25 cellular contexts compared by ENCODE assay signal in genomic region chr17:78572277-78573205, GRCh38. TPM values are rescaled to one million over a fixed set of nuclear protein-coding genes. Genes with fewer than 3 reads are reported as not detected.
DNase-seq lines count a peak whose midpoint lies in the region; ATAC-seq and TF ChIP-seq lines count a peak whose summit lies in the region.
"Had no signal": no experiment of that assay in that cellular context is flagged by ENCODE, and none has a peak within 500 bp of the region (broad histone marks: within the 10 kb centered on the region; RNA-seq: fewer than 3 reads in every experiment).

No MANE protein-coding gene starts in this region.

- H3K36me3 Mint-ChIP-seq in activated B cell treated with CpG ODN at 0.5 μM for 24 hours (ENCODE audit: low read depth) (no peaks in the 10 kb centered on the region), naive B cell (no peaks in the 10 kb centered on the region)

- no peaks in the 10 kb centered on the region for H4K20me1 ChIP-seq in Karpas-422 (ENCODE audit: insufficient read depth, low read depth, low read length)

- H3K4me3 Mint-ChIP-seq in activated B cell treated with CpG ODN at 0.5 μM for 24 hours: no peak overlapping the region
- no peak overlapping the region for H3K4me3 Mint-ChIP-seq in naive B cell
- H3K4me3 Mint-ChIP-seq: activated CD8-positive, alpha-beta T cell treated with anti-CD3 and anti-CD28 coated beads for 36 hours; HFFc6; stimulated activated naive CD8-positive, alpha-beta T cell treated with anti-CD3 and anti-CD28 coated beads, Interleukin-15, amount 100 ng/mL, for 72 hours; T-helper 1 cell treated with Interleukin-12 subunit alpha and Interleukin-12 subunit beta and Interleukin-4 antibody, amounts not matched to agents 30 μg/mL and 1 μg/mL, for 36 hours had no signal

- DNase-seq in DMS 273 (lab: John Stamatoyannopoulos, UW; ENCODE audit: unreplicated experiment) (peak; percentile 48), DMS 273 treated with DMSO at 0.1 percent for 48 hours (lab: John Stamatoyannopoulos, UW) (no peak), Karpas-422 (no peak), activated B cell treated with CpG ODN at 0.5 μM for 24 hours (no peak), naive B cell (peak; percentile 8), COLO829 (ENCODE audit: low spot score) (no peak), SKM-1 (lab: John Stamatoyannopoulos, UW; ENCODE audit: unreplicated experiment) (no peak), NOMO-1 treated with dmso at 0.1 percent for 144 hours (lab: John Stamatoyannopoulos, UW; ENCODE audit: unreplicated experiment) (no peak)
- DNase-seq: activated CD8-positive, alpha-beta T cell treated with anti-CD3 and anti-CD28 coated beads for 36 hours; adrenal gland; AML-193; COR-L47; dermis blood vessel endothelial cell; heart right ventricle; HFFc6; NCI-H1436; NCI-H2227 treated with DMSO at 0.1 percent for 48 hours; nucleus accumbens; stimulated activated CD4-positive, alpha-beta T cell treated with anti-CD3 and anti-CD28 coated beads, Interleukin-4, amount 100 ng/mL, for 24 hours; stimulated activated naive CD8-positive, alpha-beta T cell treated with anti-CD3 and anti-CD28 coated beads, Interleukin-15, amount 100 ng/mL, for 72 hours had no signal

- intact Hi-C loops in activated B cell treated with CpG ODN at 0.5 μM for 24 hours (cut with micrococcal nuclease): no loop called here

- no peaks in the 10 kb centered on the region for H3K27me3 ChIP-seq in Karpas-422 (ENCODE audit: low read length)
- H3K27me3 ChIP-seq: adrenal gland had no signal

- H3K9me3 ChIP-seq in Karpas-422 (ENCODE audit: low read length): no peaks in the 10 kb centered on the region
- H3K9me3 ChIP-seq: adrenal gland, heart right ventricle, tibial nerve had no signal

- ATAC-seq in activated B cell treated with CpG ODN at 0.5 μM for 24 hours (ENCODE audit: low read depth): peak; percentile 57
- ATAC-seq in naive B cell (ENCODE audit: low read depth in 2 of 2): peak; percentile 73 to 82
- ATAC-seq: activated CD8-positive, alpha-beta T cell treated with anti-CD3 and anti-CD28 coated beads for 36 hours; heart right ventricle; stimulated activated naive CD8-positive, alpha-beta T cell treated with anti-CD3 and anti-CD28 coated beads, Interleukin-15, amount 100 ng/mL, for 72 hours had no signal

- no peak overlapping the region for H3K4me3 ChIP-seq in Karpas-422 (ENCODE audit: low read length)
- H3K4me3 ChIP-seq: adrenal gland, heart right ventricle, tibial nerve had no signal

- no peak overlapping the region for H2AFZ ChIP-seq in Karpas-422 (ENCODE audit: low read length)

- no peak for TF ChIP-seq CTCF in activated B cell treated with CpG ODN at 0.5 μM for 24 hours (IDR thresholded peaks at IDR 0.05)

- H3K9ac ChIP-seq in Karpas-422 (ENCODE audit: low read length): no peak overlapping the region

- H3K27ac Mint-ChIP-seq in activated B cell treated with CpG ODN at 0.5 μM for 24 hours (no peak overlapping the region), naive B cell (no peak overlapping the region)
- H3K27ac Mint-ChIP-seq: activated CD8-positive, alpha-beta T cell treated with anti-CD3 and anti-CD28 coated beads for 36 hours; HFFc6; stimulated activated naive CD8-positive, alpha-beta T cell treated with anti-CD3 and anti-CD28 coated beads, Interleukin-15, amount 100 ng/mL, for 72 hours; T-helper 1 cell treated with Interleukin-12 subunit alpha and Interleukin-12 subunit beta and Interleukin-4 antibody, amounts not matched to agents 30 μg/mL and 1 μg/mL, for 36 hours had no signal

- no peaks in the 10 kb centered on the region for H3K9me2 ChIP-seq in Karpas-422 (replicated peaks; ENCODE audit: insufficient read depth, low read length)

- H3K4me1 ChIP-seq in Karpas-422 (ENCODE audit: low read length): peaks cover 16% of the 10 kb centered on the region
- H3K4me1 ChIP-seq: adrenal gland, tibial nerve had no signal

- no peak overlapping the region for H3K27ac ChIP-seq in Karpas-422 (ENCODE audit: low read length)
- H3K27ac ChIP-seq: 22Rv1, adrenal gland, heart right ventricle, HL-60, tibial nerve, VCaP had no signal

- H3K36me3 ChIP-seq in Karpas-422 (ENCODE audit: insufficient read depth, low read length): no peaks in the 10 kb centered on the region
- H3K36me3 ChIP-seq: adrenal gland, heart right ventricle, tibial nerve had no signal

- H3K4me1 Mint-ChIP-seq in activated B cell treated with CpG ODN at 0.5 μM for 24 hours (peaks cover 16% of the 10 kb centered on the region), naive B cell (peaks cover 0 to 4% (median 0%) of the 10 kb centered on the region in 3 donors)
- H3K4me1 Mint-ChIP-seq: stimulated activated naive CD8-positive, alpha-beta T cell treated with anti-CD3 and anti-CD28 coated beads, Interleukin-15, amount 100 ng/mL, for 72 hours had no signal

- CTCF ChIA-PET in activated B cell treated with CpG ODN at 0.5 μM for 24 hours (lab: Charles Lee): no interaction called here

- H3K79me2 ChIP-seq in Karpas-422 (ENCODE audit: low read length): no peaks in the 10 kb centered on the region

- POLR2A ChIA-PET in activated B cell treated with CpG ODN at 0.5 μM for 24 hours (lab: Charles Lee): no interaction called here

- no peaks in the 10 kb centered on the region for H3K9me3 Mint-ChIP-seq in activated B cell treated with CpG ODN at 0.5 μM for 24 hours
- H3K9me3 Mint-ChIP-seq in naive B cell: no peaks in the 10 kb centered on the region
- H3K9me3 Mint-ChIP-seq: activated CD8-positive, alpha-beta T cell treated with anti-CD3 and anti-CD28 coated beads for 36 hours; HFFc6; stimulated activated naive CD8-positive, alpha-beta T cell treated with anti-CD3 and anti-CD28 coated beads, Interleukin-15, amount 100 ng/mL, for 72 hours; T-helper 1 cell treated with Interleukin-12 subunit alpha and Interleukin-12 subunit beta and Interleukin-4 antibody, amounts not matched to agents 30 μg/mL and 1 μg/mL, for 36 hours had no signal

- peak overlapping the region; percentile 3 for H3K4me2 ChIP-seq in Karpas-422 (ENCODE audit: low read depth, low read length, poor library complexity, severe bottlenecking)

- H3K27me3 Mint-ChIP-seq in activated B cell treated with CpG ODN at 0.5 μM for 24 hours (no peaks in the 10 kb centered on the region), naive B cell (peaks cover 7 to 13% (median 12%) of the 10 kb centered on the region in 3 donors)
- H3K27me3 Mint-ChIP-seq: activated CD8-positive, alpha-beta T cell treated with anti-CD3 and anti-CD28 coated beads for 36 hours had no signal

RNA-seq across cellular contexts. Expression of gene DNAH17, which starts 4.7 kb away (rescaled TPM):
- not detected in 2 replicates for total RNA-seq in Karpas-422 (2014; rRNA removed; shearing (Covaris generic); ENCODE audit: low replicate concordance)
- total RNA-seq in activated B cell treated with CpG ODN at 0.5 μM for 24 hours: 0.13 and 0.29 TPM in 2 replicates
- under 1 TPM in 3 of 6 donors, not detected in 3; 0.09 to 0.95 (median 0.13) TPM for polyA plus RNA-seq in naive B cell (ENCODE audit: low read depth in 6 of 6)
- total RNA-seq: HFFc6 had no signal

Comparison
In these comparisons a context has a peak if more than half of its experiments do, and no peak if none do; other contexts are left out.
1. DNase-seq: peak in DMS 273 (single experiment) and naive B cell (single experiment); none in DMS 273 treated with DMSO at 0.1 percent for 48 hours (single experiment), Karpas-422 (single experiment), activated B cell treated with CpG ODN at 0.5 μM for 24 hours (single experiment), COLO829 (single experiment), SKM-1 (single experiment) and NOMO-1 treated with dmso at 0.1 percent for 144 hours (single experiment).